In genomic region chr11:80702264-80702663, GRCh38 we compare ENCODE assay signal across 18 cellular contexts.
"Had no signal": no experiment of that assay in that cellular context is flagged by ENCODE, and none has a peak within 500 bp of the region (broad histone marks: within the 10 kb centered on the region; RNA-seq: fewer than 3 reads in every experiment).

No MANE protein-coding gene starts in this region.

- H3K27me3 Mint-ChIP-seq: activated CD4-positive, alpha-beta memory T cell treated with anti-CD3 and anti-CD28 coated beads, Interleukin-2, amount 10 ng/mL, durations not matched to agents 7 days and 5 days; activated CD4-positive, alpha-beta T cell treated with anti-CD3 and anti-CD28 coated beads for 36 hours; activated naive CD8-positive, alpha-beta T cell treated with anti-CD3 and anti-CD28 coated beads, Interleukin-2, amount 50 U/mL, for 24 hours; dendritic cell treated with granulocyte-macrophage colony-stimulating factor and Interleukin-4, amounts not matched to agents 40 ng/mL and 50 ng/mL, for 4 days; effector memory CD8-positive, alpha-beta T cell; memory B cell; natural killer cell treated with Interleukin-12 subunit alpha and Interleukin-12 subunit beta and Interleukin-15 and Interleukin-18, amount 100 ng/mL, for 72 hours; T-cell had no signal

- H3K4me3 Mint-ChIP-seq: activated CD4-positive, alpha-beta memory T cell treated with anti-CD3 and anti-CD28 coated beads, Interleukin-2, amount 10 ng/mL, durations not matched to agents 7 days and 5 days; activated CD4-positive, alpha-beta T cell treated with anti-CD3 and anti-CD28 coated beads for 36 hours; activated naive CD8-positive, alpha-beta T cell treated with anti-CD3 and anti-CD28 coated beads, Interleukin-2, amount 50 U/mL, for 24 hours; dendritic cell treated with granulocyte-macrophage colony-stimulating factor and Interleukin-4, amounts not matched to agents 40 ng/mL and 50 ng/mL, for 4 days; effector memory CD8-positive, alpha-beta T cell; memory B cell; natural killer cell treated with Interleukin-12 subunit alpha and Interleukin-12 subunit beta and Interleukin-15 and Interleukin-18, amount 100 ng/mL, for 72 hours; T-cell had no signal

- H3K27ac Mint-ChIP-seq: activated CD4-positive, alpha-beta memory T cell treated with anti-CD3 and anti-CD28 coated beads, Interleukin-2, amount 10 ng/mL, durations not matched to agents 7 days and 5 days; activated CD4-positive, alpha-beta T cell treated with anti-CD3 and anti-CD28 coated beads for 36 hours; activated naive CD8-positive, alpha-beta T cell treated with anti-CD3 and anti-CD28 coated beads, Interleukin-2, amount 50 U/mL, for 24 hours; dendritic cell treated with granulocyte-macrophage colony-stimulating factor and Interleukin-4, amounts not matched to agents 40 ng/mL and 50 ng/mL, for 4 days; effector memory CD8-positive, alpha-beta T cell; memory B cell; natural killer cell treated with Interleukin-12 subunit alpha and Interleukin-12 subunit beta and Interleukin-15 and Interleukin-18, amount 100 ng/mL, for 72 hours; T-cell had no signal

- H3K36me3 Mint-ChIP-seq: memory B cell, T-cell had no signal

- DNase-seq: activated CD4-positive, alpha-beta memory T cell treated with anti-CD3 and anti-CD28 coated beads, Interleukin-2, amount 10 ng/mL, durations not matched to agents 7 days and 5 days; activated CD4-positive, alpha-beta T cell treated with anti-CD3 and anti-CD28 coated beads for 36 hours; activated CD8-positive, alpha-beta memory T cell treated with anti-CD3 and anti-CD28 coated beads, Interleukin-2, amount 50 U/mL, for 4 hours; activated naive CD8-positive, alpha-beta T cell treated with anti-CD3 and anti-CD28 coated beads, Interleukin-2, amount 50 U/mL, for 24 hours; effector memory CD8-positive, alpha-beta T cell; foreskin fibroblast; left lung; occipital lobe; stimulated activated CD4-positive, alpha-beta T cell treated with anti-CD3 and anti-CD28 coated beads, Interleukin-2, amount 100 ng/mL, for 48 hours; stimulated activated naive CD4-positive, alpha-beta T cell treated with Interleukin-2 at 50 U/mL for 16 hours; T-cell; trophoblast cell; WERI-Rb-1 had no signal

- H3K4me3 ChIP-seq: left lung, prostate gland had no signal

- H3K4me1 Mint-ChIP-seq: activated CD4-positive, alpha-beta memory T cell treated with anti-CD3 and anti-CD28 coated beads, Interleukin-2, amount 10 ng/mL, durations not matched to agents 7 days and 5 days; activated CD4-positive, alpha-beta T cell treated with anti-CD3 and anti-CD28 coated beads for 36 hours; activated naive CD8-positive, alpha-beta T cell treated with anti-CD3 and anti-CD28 coated beads, Interleukin-2, amount 50 U/mL, for 24 hours; memory B cell; T-cell had no signal

- H3K27ac ChIP-seq: left lung, prostate gland, WERI-Rb-1 had no signal

- H3K36me3 ChIP-seq: left lung, prostate gland, WERI-Rb-1 had no signal

- H3K9me3 ChIP-seq: prostate gland had no signal

- H3K27me3 ChIP-seq: left lung had no signal

- ATAC-seq: activated CD4-positive, alpha-beta T cell treated with anti-CD3 and anti-CD28 coated beads for 36 hours; activated naive CD8-positive, alpha-beta T cell treated with anti-CD3 and anti-CD28 coated beads, Interleukin-2, amount 50 U/mL, for 24 hours; effector memory CD8-positive, alpha-beta T cell; left lung; natural killer cell treated with Interleukin-12 subunit alpha and Interleukin-12 subunit beta and Interleukin-15 and Interleukin-18, amount 100 ng/mL, for 72 hours; sciatic nerve; T-cell had no signal

- H3K4me1 ChIP-seq: left lung, prostate gland had no signal
